16 cellular contexts compared by ENCODE assay signal in genomic region chr1:55203064-55203463, GRCh38. TPM values are rescaled to one million over a fixed set of nuclear protein-coding genes. Genes with fewer than 3 reads are reported as not detected.
DNase-seq lines count a peak whose midpoint lies in the region; ATAC-seq, FAIRE-seq and TF ChIP-seq lines count a peak whose summit lies in the region.
"Had no signal": no experiment of that assay in that cellular context is flagged by ENCODE, and none has a peak within 500 bp of the region (broad histone marks: within the 10 kb centered on the region; RNA-seq: fewer than 3 reads in every experiment).

No MANE protein-coding gene starts in this region.

- peaks cover 63% of the 10 kb centered on the region for H4K20me1 ChIP-seq in smooth muscle cell (ENCODE audit: low read depth)

- no peaks in the 10 kb centered on the region for H3K27me3 Mint-ChIP-seq in CD4-positive, CD25-positive, alpha-beta regulatory T cell
- H3K27me3 Mint-ChIP-seq: IgD-negative memory B cell had no signal

- WGBS in smooth muscle cell (ENCODE audit: low lambda C conversion rate): 100% methylated on average over 2 of the region's 2 CpGs

- peaks cover 39% of the 10 kb centered on the region for H3K4me1 ChIP-seq in CD4-positive, CD25-positive, alpha-beta regulatory T cell (ENCODE audit: control insufficient read depth, insufficient read depth, low read length, poor library complexity, severe bottlenecking)
- H3K4me1 ChIP-seq in smooth muscle cell (ENCODE audit: low read depth) (no peaks in the 10 kb centered on the region), breast epithelium (no peaks in the 10 kb centered on the region)

- TF ChIP-seq POLR2A in H54 (IDR thresholded peaks at IDR 0.05; ENCODE audit: low read depth, low read length): no peak
- no peak for TF ChIP-seq POLR2A in breast epithelium (IDR thresholded peaks at IDR 0.05)

- peaks cover 4% of the 10 kb centered on the region for H3K36me3 ChIP-seq in CD4-positive, CD25-positive, alpha-beta regulatory T cell (ENCODE audit: control insufficient read depth, insufficient read depth, low read length)
- no peaks in the 10 kb centered on the region for H3K36me3 ChIP-seq in smooth muscle cell (ENCODE audit: low read depth)
- no peaks in the 10 kb centered on the region for H3K36me3 ChIP-seq in breast epithelium
- H3K36me3 ChIP-seq: cardiac muscle cell had no signal

- DNase-seq in CD4-positive, CD25-positive, alpha-beta regulatory T cell: peak in 1 of 3 donors; percentile 58
- no peak for DNase-seq in H54 (ENCODE audit: insufficient read length, low spot score)
- no peak for DNase-seq in left colon
- DNase-seq in smooth muscle cell (lab: John Stamatoyannopoulos, UW; ENCODE audit: unreplicated experiment): no peak
- no peak for DNase-seq in NAMALWA (ENCODE audit: low spot score)
- DNase-seq in breast epithelium (ENCODE audit: low spot score in 2 of 2): no peak
- DNase-seq: activated CD4-positive, alpha-beta T cell treated with anti-CD3 and anti-CD28 coated beads for 4 hours; COR-L47; NCI-H187 treated with DMSO at 0.1 percent for 48 hours; NCI-H2227 treated with DMSO at 0.1 percent for 48 hours; PC-9; T1000 had no signal

- H3K4me3 Mint-ChIP-seq in CD4-positive, CD25-positive, alpha-beta regulatory T cell: peak overlapping the region; percentile 9 to 62 (median 50)

- peak overlapping the region; percentile 18 to 53 (median 26) for H3K27ac Mint-ChIP-seq in CD4-positive, CD25-positive, alpha-beta regulatory T cell
- H3K27ac Mint-ChIP-seq: IgD-negative memory B cell had no signal

- H3K36me3 Mint-ChIP-seq in CD4-positive, CD25-positive, alpha-beta regulatory T cell: peaks cover 15% of the 10 kb centered on the region

- no peak overlapping the region for H2AFZ ChIP-seq in smooth muscle cell (ENCODE audit: low read depth)
- H2AFZ ChIP-seq: PC-9 had no signal

- peaks cover 52% of the 10 kb centered on the region for H3K79me2 ChIP-seq in smooth muscle cell (ENCODE audit: low read depth)

- TF ChIP-seq CTCF in VCaP (conservative IDR thresholded peaks at IDR 0.05) (no peak), smooth muscle cell (IDR thresholded peaks at IDR 0.05; ENCODE audit: borderline replicate concordance, insufficient read depth, poor library complexity, severe bottlenecking) (no peak), breast epithelium (IDR thresholded peaks at IDR 0.05) (no peak)

- H3K27ac ChIP-seq in CD4-positive, CD25-positive, alpha-beta regulatory T cell (ENCODE audit: insufficient read depth, low read length, poor library complexity, severe bottlenecking): no peak overlapping the region
- peak overlapping the region; percentile 8; the same call in 1 of the 2 replicates for H3K27ac ChIP-seq in VCaP
- H3K27ac ChIP-seq in smooth muscle cell (ENCODE audit: low read depth): no peak overlapping the region
- H3K27ac ChIP-seq in breast epithelium: no peak overlapping the region
- H3K27ac ChIP-seq: cardiac muscle cell, PC-9 had no signal

- H3K27me3 ChIP-seq in CD4-positive, CD25-positive, alpha-beta regulatory T cell (ENCODE audit: control insufficient read depth, insufficient read depth, low read length): no peaks in the 10 kb centered on the region
- H3K27me3 ChIP-seq in smooth muscle cell (ENCODE audit: low read depth): no peaks in the 10 kb centered on the region
- no peaks in the 10 kb centered on the region for H3K27me3 ChIP-seq in breast epithelium
- H3K27me3 ChIP-seq: cardiac muscle cell had no signal

- H3K4me3 ChIP-seq in CD4-positive, CD25-positive, alpha-beta regulatory T cell (ENCODE audit: low read depth, low read length): peak overlapping the region; percentile 49
- H3K4me3 ChIP-seq in smooth muscle cell (no peak overlapping the region), breast epithelium (no peak overlapping the region)
- H3K4me3 ChIP-seq: cardiac muscle cell, PC-9 had no signal

- ATAC-seq in CD4-positive, CD25-positive, alpha-beta regulatory T cell (ENCODE audit: low read depth in 2 of 2): peak; percentile 40 to 50
- ATAC-seq in left colon (peak; percentile 56), HG02870 (IDR thresholded peaks at IDR 0.05; ENCODE audit: unreplicated experiment) (no peak)

- no peaks in the 10 kb centered on the region for H3K9me3 ChIP-seq in CD4-positive, CD25-positive, alpha-beta regulatory T cell (ENCODE audit: control insufficient read depth in 2 of 2, low read length in 2 of 2)
- H3K9me3 ChIP-seq in smooth muscle cell (replicated peaks; ENCODE audit: low read depth): no peaks in the 10 kb centered on the region
- H3K9me3 ChIP-seq in breast epithelium: no peaks in the 10 kb centered on the region

- H3K4me2 ChIP-seq in smooth muscle cell: no peak overlapping the region
- H3K4me2 ChIP-seq: PC-9 had no signal

- H3F3A ChIP-seq in smooth muscle cell (ENCODE audit: low read depth): no peaks in the 10 kb centered on the region

- H3K9ac ChIP-seq in smooth muscle cell (ENCODE audit: low read depth): no peak overlapping the region

- H3K9me3 Mint-ChIP-seq in CD4-positive, CD25-positive, alpha-beta regulatory T cell: no peaks in the 10 kb centered on the region
- H3K9me3 Mint-ChIP-seq: IgD-negative memory B cell had no signal

- FAIRE-seq in H54 (lab: Jason Lieb, UNC): peak; percentile 23

- intact Hi-C loops in left colon (cut with DNase I, micrococcal nuclease) (no loop called here), breast epithelium (cut with DNase I; ENCODE audit: low total_unique reads) (no loop called here)

- H3K4me1 Mint-ChIP-seq in CD4-positive, CD25-positive, alpha-beta regulatory T cell: peaks cover 32 to 82% (median 67%) of the 10 kb centered on the region in 4 donors

RNA-seq across cellular contexts. Expression of gene USP24, which starts 12.1 kb away (rescaled TPM):
- 60.9 TPM for total RNA-seq in CD4-positive, CD25-positive, alpha-beta regulatory T cell
- polyA plus RNA-seq in CD4-positive, CD25-positive, alpha-beta regulatory T cell: 1 to 10 TPM; 5.7 to 7.2 (median 6.1) TPM
- 10 to 100 TPM; 33.5 to 35.2 TPM for total RNA-seq in left colon
- total RNA-seq in smooth muscle cell: 24.2 and 25.9 TPM in 2 replicates
- 3.6 and 5.7 TPM in 2 replicates for polyA plus RNA-seq in smooth muscle cell
- total RNA-seq in breast epithelium: 100 to 1,000 TPM in 1 of 3 donors, 10 to 100 TPM in 2; 51.5 to 103 (median 77.3) TPM
